ENCODE assay signal across 18 cellular contexts in genomic region chr15:91890614-91891013, GRCh38. TPM values are rescaled to one million over a fixed set of nuclear protein-coding genes. Genes with fewer than 3 reads are reported as not detected.
DNase-seq lines count a peak whose midpoint lies in the region; ATAC-seq and TF ChIP-seq lines count a peak whose summit lies in the region.
"Had no signal": no experiment of that assay in that cellular context is flagged by ENCODE, and none has a peak within 500 bp of the region (broad histone marks: within the 10 kb centered on the region; RNA-seq: fewer than 3 reads in every experiment).

No MANE protein-coding gene starts in this region.

- H3K4me3 Mint-ChIP-seq in MCF 10A (ENCODE audit: unreplicated experiment) = no peak overlapping the region
- H3K4me3 Mint-ChIP-seq: activated CD8-positive, alpha-beta T cell treated with anti-CD3 and anti-CD28 coated beads, Interleukin-2, amount 10 ng/mL, durations not matched to agents 7 days and 5 days; memory B cell had no signal

- no peak overlapping the region for H3K27ac ChIP-seq in right cardiac atrium (ENCODE audit: low read length)
- H3K27ac ChIP-seq: ascending aorta, sigmoid colon, SK-N-MC, transverse colon had no signal

- no peaks in the 10 kb centered on the region for H3K27me3 Mint-ChIP-seq in MCF 10A (ENCODE audit: insufficient read depth, unreplicated experiment)
- H3K27me3 Mint-ChIP-seq: memory B cell had no signal

- no peaks in the 10 kb centered on the region for H3K9me3 Mint-ChIP-seq in MCF 10A (ENCODE audit: unreplicated experiment)

- TF ChIP-seq CTCF in MCF 10A (IDR thresholded peaks at IDR 0.05; ENCODE audit: unreplicated experiment) = no peak

- peaks cover 29% of the 10 kb centered on the region for H3K4me1 ChIP-seq in right cardiac atrium (ENCODE audit: control insufficient read depth, insufficient read depth, low read length)

- H3K9me3 ChIP-seq in right cardiac atrium (ENCODE audit: control insufficient read depth, low read length) = no peaks in the 10 kb centered on the region
- H3K9me3 ChIP-seq: ascending aorta, transverse colon had no signal

- CTCF ChIA-PET in MCF 10A (lab: Yijun Ruan, JAX) = interaction anchor here (0.5 to 3.4 kb wide), 8 partner anchors 22 to 1461 kb away, joined by 3 to 14 read pairs (median 3); no protein-coding TSS in a partner anchor

- peaks cover 20% of the 10 kb centered on the region for H3K4me1 Mint-ChIP-seq in MCF 10A (ENCODE audit: insufficient read depth, unreplicated experiment)
- H3K4me1 Mint-ChIP-seq: memory B cell had no signal

- H3K27me3 ChIP-seq in right cardiac atrium (ENCODE audit: control insufficient read depth, insufficient read depth) = no peaks in the 10 kb centered on the region
- H3K27me3 ChIP-seq: ascending aorta, sigmoid colon, transverse colon had no signal

- ATAC-seq in HG03565 (IDR thresholded peaks at IDR 0.05; ENCODE audit: unreplicated experiment) (no peak), HG03342 (IDR thresholded peaks at IDR 0.05; ENCODE audit: unreplicated experiment) (no peak), right cardiac atrium (no peak)
- ATAC-seq: activated CD8-positive, alpha-beta T cell treated with anti-CD3 and anti-CD28 coated beads, Interleukin-2, amount 10 ng/mL, durations not matched to agents 7 days and 5 days had no signal

- H3K36me3 Mint-ChIP-seq in MCF 10A (ENCODE audit: insufficient read depth, unreplicated experiment) = no peaks in the 10 kb centered on the region

- H3K4me3 ChIP-seq in right cardiac atrium (ENCODE audit: low read length) = no peak overlapping the region
- H3K4me3 ChIP-seq: ascending aorta, sigmoid colon, SK-N-MC, transverse colon had no signal

- intact Hi-C loops in MCF 10A (cut with micrococcal nuclease) = loop anchor here (1.0 kb wide), 1 partner anchor 23 kb away; no protein-coding TSS in a partner anchor
- intact Hi-C loops in right cardiac atrium (cut with DNase I) = no loop called here

- WGBS in right cardiac atrium = 97% methylated on average over 2 of the region's 2 CpGs

- BruUV-seq in MCF 10A (replicated peaks; lab: Mats Ljungman, UMichigan) = no TSS peak

- peak overlapping the region; percentile 34 for H3K27ac Mint-ChIP-seq in MCF 10A (ENCODE audit: low read depth, unreplicated experiment)
- H3K27ac Mint-ChIP-seq: activated CD8-positive, alpha-beta T cell treated with anti-CD3 and anti-CD28 coated beads, Interleukin-2, amount 10 ng/mL, durations not matched to agents 7 days and 5 days; memory B cell had no signal

- DNase-seq in Daoy (ENCODE audit: low read depth) (peak; percentile 70), NCI-H226 (peak; percentile 95), MCF 10A (ENCODE audit: unreplicated experiment) (peak; percentile 88), kidney tubule cell (ENCODE audit: low spot score) (peak; percentile 85), DMS79 (lab: John Stamatoyannopoulos, UW) (no peak), right cardiac atrium (no peak)
- DNase-seq: activated CD8-positive, alpha-beta T cell treated with anti-CD3 and anti-CD28 coated beads, Interleukin-2, amount 10 ng/mL, durations not matched to agents 7 days and 5 days; dermis blood vessel endothelial cell; DMS153; NCI-H1092; sigmoid colon; stimulated activated CD4-positive, alpha-beta T cell treated with anti-CD3 and anti-CD28 coated beads, Interleukin-4, amount 100 ng/mL, for 24 hours; transverse colon had no signal

- POLR2A ChIA-PET in MCF 10A (lab: Yijun Ruan, JAX) = interaction anchor here (0.5 to 5.0 kb wide), 7 partner anchors 12 to 58 kb away, joined by 3 to 37 read pairs (median 4); partner anchors contain the start of gene SLCO3A1

RNA-seq across cellular contexts. Expression of gene SLCO3A1, which starts 37.1 kb away (rescaled TPM):
- 2.3 and 2.9 TPM in 2 replicates for total RNA-seq in Daoy (2014; rRNA removed; shearing (Covaris generic))
- total RNA-seq in MCF 10A (2022) (10.1 and 11.9 TPM in 2 replicates), right cardiac atrium (10 to 100 TPM; 37.4 to 52.0 (median 46.2) TPM)
- 42.1 TPM for polyA plus RNA-seq in right cardiac atrium

Comparison
In these comparisons a context has a peak if more than half of its experiments do, and no peak if none do; other contexts are left out.
1. DNase-seq: peak in Daoy (single experiment), NCI-H226 (single experiment), MCF 10A (single experiment) and kidney tubule cell (single experiment); none in DMS79 (single experiment) and right cardiac atrium (0 of 3).